ENCODE assay signal across 8 cellular contexts in the genomic region with DNA sequence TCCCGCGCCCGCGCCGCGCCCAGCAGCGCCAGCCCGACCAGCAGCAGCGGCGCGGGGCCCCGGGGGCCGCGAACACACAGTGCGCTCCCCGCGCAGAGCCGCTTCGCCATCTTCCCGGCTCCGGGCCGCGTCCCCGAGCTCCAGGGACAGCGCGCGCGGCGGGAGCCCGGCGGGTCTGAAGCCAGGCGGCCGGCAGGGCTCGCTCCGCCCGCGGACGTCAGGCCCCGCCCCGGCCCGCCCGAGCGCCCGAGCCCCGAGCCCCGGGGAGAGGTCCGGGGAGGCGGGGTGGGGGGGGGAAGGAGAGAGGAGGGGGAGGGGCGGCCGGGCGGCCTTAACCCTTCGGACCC. TPM values are rescaled to one million over a fixed set of nuclear protein-coding genes. Genes with fewer than 3 reads are reported as not detected.
DNase-seq lines count a peak whose midpoint lies in the region; ATAC-seq and TF ChIP-seq lines count a peak whose summit lies in the region.

A gene with protein sequence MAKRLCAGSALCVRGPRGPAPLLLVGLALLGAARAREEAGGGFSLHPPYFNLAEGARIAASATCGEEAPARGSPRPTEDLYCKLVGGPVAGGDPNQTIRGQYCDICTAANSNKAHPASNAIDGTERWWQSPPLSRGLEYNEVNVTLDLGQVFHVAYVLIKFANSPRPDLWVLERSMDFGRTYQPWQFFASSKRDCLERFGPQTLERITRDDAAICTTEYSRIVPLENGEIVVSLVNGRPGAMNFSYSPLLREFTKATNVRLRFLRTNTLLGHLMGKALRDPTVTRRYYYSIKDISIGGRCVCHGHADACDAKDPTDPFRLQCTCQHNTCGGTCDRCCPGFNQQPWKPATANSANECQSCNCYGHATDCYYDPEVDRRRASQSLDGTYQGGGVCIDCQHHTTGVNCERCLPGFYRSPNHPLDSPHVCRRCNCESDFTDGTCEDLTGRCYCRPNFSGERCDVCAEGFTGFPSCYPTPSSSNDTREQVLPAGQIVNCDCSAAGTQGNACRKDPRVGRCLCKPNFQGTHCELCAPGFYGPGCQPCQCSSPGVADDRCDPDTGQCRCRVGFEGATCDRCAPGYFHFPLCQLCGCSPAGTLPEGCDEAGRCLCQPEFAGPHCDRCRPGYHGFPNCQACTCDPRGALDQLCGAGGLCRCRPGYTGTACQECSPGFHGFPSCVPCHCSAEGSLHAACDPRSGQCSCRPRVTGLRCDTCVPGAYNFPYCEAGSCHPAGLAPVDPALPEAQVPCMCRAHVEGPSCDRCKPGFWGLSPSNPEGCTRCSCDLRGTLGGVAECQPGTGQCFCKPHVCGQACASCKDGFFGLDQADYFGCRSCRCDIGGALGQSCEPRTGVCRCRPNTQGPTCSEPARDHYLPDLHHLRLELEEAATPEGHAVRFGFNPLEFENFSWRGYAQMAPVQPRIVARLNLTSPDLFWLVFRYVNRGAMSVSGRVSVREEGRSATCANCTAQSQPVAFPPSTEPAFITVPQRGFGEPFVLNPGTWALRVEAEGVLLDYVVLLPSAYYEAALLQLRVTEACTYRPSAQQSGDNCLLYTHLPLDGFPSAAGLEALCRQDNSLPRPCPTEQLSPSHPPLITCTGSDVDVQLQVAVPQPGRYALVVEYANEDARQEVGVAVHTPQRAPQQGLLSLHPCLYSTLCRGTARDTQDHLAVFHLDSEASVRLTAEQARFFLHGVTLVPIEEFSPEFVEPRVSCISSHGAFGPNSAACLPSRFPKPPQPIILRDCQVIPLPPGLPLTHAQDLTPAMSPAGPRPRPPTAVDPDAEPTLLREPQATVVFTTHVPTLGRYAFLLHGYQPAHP (N-terminal part only) (minus strand): TSS at position 177 of the 347 bp plus-strand sequence. CDS start 67 bp downstream, at position 110.

- H3K4me1 ChIP-seq in RWPE2 (ENCODE audit: insufficient read depth, poor library complexity, severe bottlenecking) = peaks cover 64% of the 10 kb centered on the region
- peaks cover 41% of the 10 kb centered on the region for H3K4me1 ChIP-seq in endodermal cell (ENCODE audit: control insufficient read depth, insufficient read depth, low read length)

- peak; percentile 25 for TF ChIP-seq POLR2A in GM18951 (IDR thresholded peaks at IDR 0.05; ENCODE audit: extremely low read depth, insufficient read depth, insufficient read length)

- H3K27me3 ChIP-seq in RWPE2 (ENCODE audit: insufficient read depth, poor library complexity, severe bottlenecking) (no peaks in the 10 kb centered on the region), endodermal cell (ENCODE audit: control insufficient read depth, insufficient read depth, low read length, poor library complexity, severe bottlenecking) (no peaks in the 10 kb centered on the region)

- peak within 1 kb of the TSS; percentile 63 for H3K9ac ChIP-seq in endodermal cell (ENCODE audit: extremely low read depth, low read length, poor library complexity, severe bottlenecking)

- H3K36me3 Mint-ChIP-seq in endodermal cell (ENCODE audit: low read depth) = peaks cover 3% of the 10 kb centered on the region

- H3K27ac ChIP-seq in RWPE2 (ENCODE audit: poor library complexity, severe bottlenecking) (peak within 1 kb of the TSS; percentile 99), endodermal cell (ENCODE audit: low read depth, low read length) (peak within 1 kb of the TSS; percentile 53)

- H3K4me3 ChIP-seq in RWPE2 (ENCODE audit: severe bottlenecking) = peak within 1 kb of the TSS; percentile 98
- peak within 1 kb of the TSS; percentile 85 for H3K4me3 ChIP-seq in endodermal cell (ENCODE audit: low read length)

- 0% methylated on average over 39 of the region's 52 CpGs; no CpG with 5 or more reads in 1 of the 2 experiments for WGBS in endodermal cell (ENCODE audit: insufficient coverage in 1 of 2, insufficient read length in 1 of 2), 2 experiments

- no peak for TF ChIP-seq CTCF in RWPE2 (IDR thresholded peaks at IDR 0.05; ENCODE audit: poor library complexity, severe bottlenecking)
- TF ChIP-seq CTCF in endodermal cell (conservative IDR thresholded peaks at IDR 0.05) = no peak

- ATAC-seq in RWPE2 (ENCODE audit: low read depth) = no peak
- no peak for ATAC-seq in GM18519 (IDR thresholded peaks at IDR 0.05; ENCODE audit: low FRiP score, unreplicated experiment)
- ATAC-seq in HG03460 (IDR thresholded peaks at IDR 0.05; ENCODE audit: unreplicated experiment) = no peak

- H3K4me3 Mint-ChIP-seq in endodermal cell = peak within 1 kb of the TSS; percentile 62

- H3K9me3 Mint-ChIP-seq in endodermal cell = no peaks in the 10 kb centered on the region

- H3K9me3 ChIP-seq in RWPE2 (ENCODE audit: severe bottlenecking) (no peaks in the 10 kb centered on the region), endodermal cell (ENCODE audit: control insufficient read depth, low read length) (no peaks in the 10 kb centered on the region)

- peak; percentile 87 for DNase-seq in AG08396 (ENCODE audit: low spot score)
- peak; percentile 88 for DNase-seq in RWPE2 (ENCODE audit: low spot score)
- peak; percentile 89 for DNase-seq in endodermal cell
- no peak for DNase-seq in mesenteric fat pad (ENCODE audit: low spot score)
- no peak for DNase-seq in ureter (ENCODE audit: low spot score)

- H3K36me3 ChIP-seq in RWPE2 (ENCODE audit: low read depth) (peaks cover 39% of the 10 kb centered on the region), endodermal cell (ENCODE audit: control insufficient read depth, insufficient read depth, low read length) (peaks cover 3% of the 10 kb centered on the region)

- H3K27me3 Mint-ChIP-seq in endodermal cell (ENCODE audit: insufficient read depth) = peaks cover 3% of the 10 kb centered on the region

- H3K4me1 Mint-ChIP-seq in endodermal cell = peaks cover 26% of the 10 kb centered on the region

- in situ Hi-C loops in GM18951 (cut with MboI; ENCODE audit: low sequenced_read_pairs, unreplicated experiment) = no loop called here

- peak within 1 kb of the TSS; percentile 30 for H3K27ac Mint-ChIP-seq in endodermal cell

RNA-seq across cellular contexts. Expression of the gene that starts here (rescaled TPM):
- 100 to 1,000 TPM; 315 to 369 TPM for total RNA-seq in endodermal cell
- polyA plus RNA-seq in endodermal cell (2013, experiment 1 of 2) = 95.9 TPM
- 89.1 TPM for polyA plus RNA-seq in endodermal cell (2013, experiment 2 of 2)
- total RNA-seq in mesenteric fat pad = 126 TPM
- 433 TPM for total RNA-seq in ureter

Comparison
In these comparisons a context has a peak if more than half of its experiments do, and no peak if none do; other contexts are left out.
1. DNase-seq: peak in AG08396 (single experiment), RWPE2 (single experiment) and endodermal cell (single experiment); none in mesenteric fat pad (single experiment) and ureter (single experiment).